17 cellular contexts compared by ENCODE assay signal in genomic region chr3:149716984-149717383, GRCh38. TPM values are rescaled to one million over a fixed set of nuclear protein-coding genes. Genes with fewer than 3 reads are reported as not detected.
DNase-seq lines count a peak whose midpoint lies in the region; ATAC-seq and TF ChIP-seq lines count a peak whose summit lies in the region.
"Had no signal": no experiment of that assay in that cellular context is flagged by ENCODE, and none has a peak within 500 bp of the region (broad histone marks: within the 10 kb centered on the region; RNA-seq: fewer than 3 reads in every experiment).

No MANE protein-coding gene starts in this region.

- no peak overlapping the region for H2BK12ac ChIP-seq in neuronal stem cell (ENCODE audit: low read length)

- H2BK15ac ChIP-seq in neuronal stem cell (ENCODE audit: low read length), result no peak overlapping the region

- peaks cover 2% of the 10 kb centered on the region for H3K79me1 ChIP-seq in neuronal stem cell (ENCODE audit: low read depth, low read length)

- DNase-seq in CD4-positive, CD25-positive, alpha-beta regulatory T cell, result no peak
- DNase-seq in endothelial cell (ENCODE audit: low spot score) (no peak), neuronal stem cell (ENCODE audit: low spot score) (no peak), pons (ENCODE audit: low spot score) (no peak), DMS114 treated with DMSO at 0.1 percent for 48 hours (lab: John Stamatoyannopoulos, UW; ENCODE audit: unreplicated experiment) (no peak)
- DNase-seq in effector memory CD8-positive, alpha-beta T cell, result no peak
- DNase-seq: NK-92 treated with Interleukin-12 subunit alpha and Interleukin-12 subunit beta, amount 100 ng/mL, for 24 hours; stimulated activated CD4-positive, alpha-beta T cell treated with anti-CD3 and anti-CD28 coated beads, Interleukin-12 subunit alpha, Interleukin-12 subunit beta, amount 100 ng/mL, for 4 hours had no signal

- H2BK5ac ChIP-seq in neuronal stem cell (ENCODE audit: low read length), result no peak overlapping the region

- H2AK5ac ChIP-seq in neuronal stem cell (ENCODE audit: low read depth, low read length), result no peak overlapping the region

- H2BK120ac ChIP-seq in neuronal stem cell (ENCODE audit: low read depth, low read length), result no peak overlapping the region

- H2AFZ ChIP-seq in KMS-11 (ENCODE audit: low read depth) (peak overlapping the region; percentile 57; the same call in 1 of the 2 replicates), neuronal stem cell (ENCODE audit: low read length) (peak overlapping the region; percentile 83)

- H3K27me3 Mint-ChIP-seq in CD4-positive, CD25-positive, alpha-beta regulatory T cell, result peaks cover under 1% of the 10 kb centered on the region
- H3K27me3 Mint-ChIP-seq in endothelial cell (ENCODE audit: unreplicated experiment), result no peaks in the 10 kb centered on the region
- H3K27me3 Mint-ChIP-seq in effector memory CD8-positive, alpha-beta T cell, result no peaks in the 10 kb centered on the region
- H3K27me3 Mint-ChIP-seq: activated naive CD8-positive, alpha-beta T cell treated with anti-CD3 and anti-CD28 coated beads, Interleukin-2, amount 50 U/mL, for 24 hours; central memory CD8-positive, alpha-beta T cell; stimulated activated naive CD8-positive, alpha-beta T cell treated with anti-CD3 and anti-CD28 coated beads, Interleukin-15, Interleukin-2, amounts not matched to agents 100 ng/mL and 50 ng/mL, for 24 hours had no signal

- peaks cover 3% of the 10 kb centered on the region for H3K36me3 Mint-ChIP-seq in CD4-positive, CD25-positive, alpha-beta regulatory T cell
- H3K36me3 Mint-ChIP-seq in endothelial cell (ENCODE audit: low read depth, unreplicated experiment), result peaks cover 6% of the 10 kb centered on the region
- H3K36me3 Mint-ChIP-seq in effector memory CD8-positive, alpha-beta T cell (ENCODE audit: insufficient read depth), result peaks cover 3% of the 10 kb centered on the region

- H4K20me1 ChIP-seq in KMS-11 (ENCODE audit: insufficient read depth), result no peaks in the 10 kb centered on the region

- H3K9ac ChIP-seq in KMS-11, result no peak overlapping the region
- no peak overlapping the region for H3K9ac ChIP-seq in neuronal stem cell (ENCODE audit: low read depth, low read length, poor library complexity)

- H4K91ac ChIP-seq in neuronal stem cell (ENCODE audit: low read depth, low read length, poor library complexity), result no peak overlapping the region

- peak overlapping the region in 1 of 4 donors; percentile 2 for H3K4me3 Mint-ChIP-seq in CD4-positive, CD25-positive, alpha-beta regulatory T cell
- no peak overlapping the region for H3K4me3 Mint-ChIP-seq in endothelial cell (ENCODE audit: unreplicated experiment)
- H3K4me3 Mint-ChIP-seq in effector memory CD8-positive, alpha-beta T cell, result no peak overlapping the region
- H3K4me3 Mint-ChIP-seq: activated naive CD8-positive, alpha-beta T cell treated with anti-CD3 and anti-CD28 coated beads, Interleukin-2, amount 50 U/mL, for 24 hours; activated T-cell treated with anti-CD3 and anti-CD28 coated beads, Interleukin-2, amount 50 U/mL, for 72 hours; central memory CD8-positive, alpha-beta T cell; stimulated activated naive CD8-positive, alpha-beta T cell treated with anti-CD3 and anti-CD28 coated beads, Interleukin-15, Interleukin-2, amounts not matched to agents 100 ng/mL and 50 ng/mL, for 24 hours had no signal

- ATAC-seq in CD4-positive, CD25-positive, alpha-beta regulatory T cell (ENCODE audit: low read depth in 2 of 2), result no peak
- no peak for ATAC-seq in HG03135 (IDR thresholded peaks at IDR 0.05; ENCODE audit: unreplicated experiment)
- ATAC-seq in effector memory CD8-positive, alpha-beta T cell (replicated peaks), result no peak
- ATAC-seq: activated naive CD8-positive, alpha-beta T cell treated with anti-CD3 and anti-CD28 coated beads, Interleukin-2, amount 50 U/mL, for 24 hours had no signal

- no peak overlapping the region for H3K18ac ChIP-seq in neuronal stem cell (ENCODE audit: low read length)

- no peak overlapping the region for H3K27ac Mint-ChIP-seq in CD4-positive, CD25-positive, alpha-beta regulatory T cell
- peak overlapping the region; percentile 83 for H3K27ac Mint-ChIP-seq in endothelial cell (ENCODE audit: unreplicated experiment)
- H3K27ac Mint-ChIP-seq in effector memory CD8-positive, alpha-beta T cell, result no peak overlapping the region
- H3K27ac Mint-ChIP-seq: activated naive CD8-positive, alpha-beta T cell treated with anti-CD3 and anti-CD28 coated beads, Interleukin-2, amount 50 U/mL, for 24 hours; activated T-cell treated with anti-CD3 and anti-CD28 coated beads, Interleukin-2, amount 50 U/mL, for 72 hours; stimulated activated naive CD8-positive, alpha-beta T cell treated with anti-CD3 and anti-CD28 coated beads, Interleukin-15, Interleukin-2, amounts not matched to agents 100 ng/mL and 50 ng/mL, for 24 hours had no signal

- peaks cover 0 to 2% (median 0%) of the 10 kb centered on the region in 4 donors for H3K4me1 Mint-ChIP-seq in CD4-positive, CD25-positive, alpha-beta regulatory T cell
- H3K4me1 Mint-ChIP-seq in endothelial cell (ENCODE audit: unreplicated experiment), result peaks cover 15% of the 10 kb centered on the region
- peaks cover 0 to 5% of the 10 kb centered on the region in 2 donors for H3K4me1 Mint-ChIP-seq in effector memory CD8-positive, alpha-beta T cell (ENCODE audit: low read depth in 2 of 2)
- H3K4me1 Mint-ChIP-seq: activated naive CD8-positive, alpha-beta T cell treated with anti-CD3 and anti-CD28 coated beads, Interleukin-2, amount 50 U/mL, for 24 hours; central memory CD8-positive, alpha-beta T cell had no signal

- no peaks in the 10 kb centered on the region for H3K79me2 ChIP-seq in KMS-11 (ENCODE audit: insufficient read depth, low read depth)

- H3K4ac ChIP-seq in neuronal stem cell (ENCODE audit: low read length), result no peak overlapping the region

- no peak overlapping the region for H3K27ac ChIP-seq in CD4-positive, CD25-positive, alpha-beta regulatory T cell (ENCODE audit: insufficient read depth, low read length, poor library complexity, severe bottlenecking)
- H3K27ac ChIP-seq in KMS-11 (no peak overlapping the region), neuronal stem cell (replicated peaks; ENCODE audit: low read length) (no peak overlapping the region)
- H3K27ac ChIP-seq: epithelial cell of prostate had no signal

- H3K4me2 ChIP-seq in KMS-11, result peak overlapping the region; percentile 38
- H3K4me2 ChIP-seq in neuronal stem cell (ENCODE audit: insufficient read depth, low read length, poor library complexity, severe bottlenecking), result no peak overlapping the region

- H3K27me3 ChIP-seq in CD4-positive, CD25-positive, alpha-beta regulatory T cell (ENCODE audit: control insufficient read depth, insufficient read depth, low read length), result no peaks in the 10 kb centered on the region
- H3K27me3 ChIP-seq in KMS-11 (ENCODE audit: insufficient read depth, low read depth), result no peaks in the 10 kb centered on the region
- no peaks in the 10 kb centered on the region for H3K27me3 ChIP-seq in neuronal stem cell (ENCODE audit: control insufficient read depth in 3 of 3, insufficient read depth in 3 of 3, low read depth in 1 of 3, low read length in 3 of 3)
- H3K27me3 ChIP-seq: ovary had no signal

- TF ChIP-seq CTCF in KMS-11 (conservative IDR thresholded peaks at IDR 0.05; ENCODE audit: low read depth, low read length), result no peak
- no peak for TF ChIP-seq CTCF in endothelial cell (IDR thresholded peaks at IDR 0.05; ENCODE audit: unreplicated experiment)

- H3K9me3 Mint-ChIP-seq in CD4-positive, CD25-positive, alpha-beta regulatory T cell, result peaks cover 0 to 14% (median 2%) of the 10 kb centered on the region in 7 donors
- no peaks in the 10 kb centered on the region for H3K9me3 Mint-ChIP-seq in endothelial cell (ENCODE audit: unreplicated experiment)
- H3K9me3 Mint-ChIP-seq in effector memory CD8-positive, alpha-beta T cell, result no peaks in the 10 kb centered on the region
- H3K9me3 Mint-ChIP-seq: central memory CD8-positive, alpha-beta T cell had no signal

- no peak overlapping the region for H3K23ac ChIP-seq in neuronal stem cell (ENCODE audit: low read depth, low read length, poor library complexity)

- H3K4me1 ChIP-seq in CD4-positive, CD25-positive, alpha-beta regulatory T cell (ENCODE audit: control insufficient read depth, insufficient read depth, low read length, poor library complexity, severe bottlenecking), result no peaks in the 10 kb centered on the region
- H3K4me1 ChIP-seq in KMS-11 (ENCODE audit: low read depth, poor library complexity, severe bottlenecking), result peaks cover 7% of the 10 kb centered on the region
- H3K4me1 ChIP-seq in neuronal stem cell (ENCODE audit: control insufficient read depth in 2 of 2, insufficient read depth in 1 of 2, low read depth in 1 of 2, low read length in 2 of 2), result no peaks in the 10 kb centered on the region

- H3K36me3 ChIP-seq in CD4-positive, CD25-positive, alpha-beta regulatory T cell (ENCODE audit: control insufficient read depth, insufficient read depth, low read length), result no peaks in the 10 kb centered on the region
- H3K36me3 ChIP-seq in KMS-11 (ENCODE audit: insufficient read depth) (no peaks in the 10 kb centered on the region), neuronal stem cell (replicated peaks in 1 of 2; ENCODE audit: control insufficient read depth in 2 of 2, insufficient read depth in 2 of 2, low read length in 2 of 2) (no peaks in the 10 kb centered on the region)
- H3K36me3 ChIP-seq: ovary had no signal

- H3K9me3 ChIP-seq in CD4-positive, CD25-positive, alpha-beta regulatory T cell (ENCODE audit: control insufficient read depth in 2 of 2, low read length in 2 of 2), result peaks cover 0 to 4% of the 10 kb centered on the region in 2 experiments
- H3K9me3 ChIP-seq in neuronal stem cell (replicated peaks in 1 of 2; ENCODE audit: control insufficient read depth in 2 of 2, insufficient read depth in 1 of 2, low read depth in 1 of 2, low read length in 2 of 2), result peaks cover 0 to 12% of the 10 kb centered on the region in 2 donors

- no CpG with 5 or more reads among the region's 6 CpGs for WGBS in neuronal stem cell (ENCODE audit: extremely low coverage in 2 of 2, insufficient read length in 2 of 2, insufficient replicate concordance in 1 of 2), 2 donors

- H4K8ac ChIP-seq in neuronal stem cell (ENCODE audit: low read depth, low read length), result no peak overlapping the region

- H3K4me3 ChIP-seq in CD4-positive, CD25-positive, alpha-beta regulatory T cell (ENCODE audit: low read depth, low read length), result peak overlapping the region; percentile 9
- H3K4me3 ChIP-seq in KMS-11 (IDR thresholded peaks at IDR 0.05; ENCODE audit: insufficient read depth, low read depth, low read length) (no peak overlapping the region), neuronal stem cell (ENCODE audit: low read length in 2 of 2) (no peak overlapping the region)
- H3K4me3 ChIP-seq: mucosa of descending colon, ovary had no signal

- H3K14ac ChIP-seq in neuronal stem cell (ENCODE audit: low read length), result no peak overlapping the region

RNA-seq across cellular contexts. Expression of gene COMMD2, which starts 35.3 kb away (rescaled TPM):
- total RNA-seq in CD4-positive, CD25-positive, alpha-beta regulatory T cell, result 26.8 TPM
- 10 to 100 TPM; 63.1 to 72.5 (median 70.5) TPM for polyA plus RNA-seq in CD4-positive, CD25-positive, alpha-beta regulatory T cell
- 43.8 TPM for total RNA-seq in endothelial cell (ENCODE audit: unreplicated experiment)
- 36.5 TPM for polyA plus RNA-seq in neuronal stem cell (2013, experiment 1 of 2)
- polyA plus RNA-seq in neuronal stem cell (2013, experiment 2 of 2), result 36.8 TPM

RNA-seq across cellular contexts. Expression of gene WWTR1, which starts 59.2 kb away (rescaled TPM):
- total RNA-seq in CD4-positive, CD25-positive, alpha-beta regulatory T cell, result 2.0 TPM
- 1 to 10 TPM in 2 of 4 donors, under 1 TPM in 2; 0.33 to 1.9 (median 1.2) TPM for polyA plus RNA-seq in CD4-positive, CD25-positive, alpha-beta regulatory T cell
- 137 TPM for total RNA-seq in endothelial cell (ENCODE audit: unreplicated experiment)
- 13.6 TPM for polyA plus RNA-seq in neuronal stem cell (2013, experiment 1 of 2)
- 14.5 TPM for polyA plus RNA-seq in neuronal stem cell (2013, experiment 2 of 2)

Comparison
In these comparisons a context has a peak if more than half of its experiments do, and no peak if none do; other contexts are left out.
1. RNA of gene WWTR1, which starts 59.2 kb away (total RNA-seq): 137 TPM in endothelial cell (single experiment); 2.0 TPM in CD4-positive, CD25-positive, alpha-beta regulatory T cell (single experiment); every median in the first group is over 10 times any median in the second.